17 cellular contexts compared by ENCODE assay signal in the genomic region with DNA sequence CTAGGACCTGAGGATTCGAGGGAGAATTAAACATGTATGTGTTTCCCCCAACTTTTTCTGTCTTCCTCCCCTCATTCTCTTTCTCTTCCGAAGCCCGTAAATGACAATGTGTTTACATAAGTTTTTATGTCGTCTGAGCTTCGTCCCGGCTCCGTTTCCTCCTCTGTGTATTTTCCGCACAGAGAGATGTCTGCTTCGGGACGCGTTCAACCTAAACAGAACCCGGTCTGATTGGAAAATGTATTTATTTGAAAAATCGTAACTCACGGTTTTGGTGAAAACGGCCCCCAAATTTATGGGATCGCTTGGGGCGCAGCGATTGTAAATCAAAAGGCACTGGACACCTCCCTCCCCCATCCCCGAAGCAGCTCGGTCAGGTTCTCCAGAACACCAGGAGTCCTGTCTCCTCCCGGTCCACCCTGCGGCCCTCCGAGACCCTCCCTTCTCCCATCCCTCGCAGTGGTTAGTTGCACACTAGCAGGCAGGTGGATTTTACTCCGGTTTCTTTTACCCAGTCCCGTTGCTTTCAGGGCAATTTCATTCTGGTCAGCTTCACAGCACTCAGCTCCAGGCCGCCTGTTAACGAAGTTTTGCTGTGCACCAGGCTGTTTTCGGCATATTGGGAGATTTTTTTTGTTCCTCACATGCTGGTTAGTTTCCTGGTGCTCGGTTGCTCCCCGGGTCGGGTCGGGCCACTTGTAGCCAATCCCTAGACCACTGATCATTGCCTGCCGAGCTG. TPM values are rescaled to one million over a fixed set of nuclear protein-coding genes. Genes with fewer than 3 reads are reported as not detected.
A peak's percentile ranks its signal among the peaks of the same experiment; 100 is the strongest.
DNase-seq lines count a peak whose midpoint lies in the region; ATAC-seq and TF ChIP-seq lines count a peak whose summit lies in the region.
"Had no signal": no experiment of that assay in that cellular context is flagged by ENCODE, and none has a peak within 500 bp of the region (broad histone marks: within the 10 kb centered on the region; RNA-seq: fewer than 3 reads in every experiment).

No MANE protein-coding gene starts in this region.

- H3K4me1 Mint-ChIP-seq in H9 (peaks cover 59 to 77% of the 10 kb centered on the region in 2 experiments), activated B cell treated with CpG ODN at 0.5 μM for 24 hours (peaks cover 22% of the 10 kb centered on the region)

- TF ChIP-seq POLR2A in sigmoid colon (IDR thresholded peaks at IDR 0.05) = no peak

- no peaks in the 10 kb centered on the region; the same call in none of the 2 replicates for H3K4me1 ChIP-seq in H9 (ENCODE audit: insufficient read depth, low read length)
- peaks cover 0 to 83% (median 77%) of the 10 kb centered on the region in 4 donors for H3K4me1 ChIP-seq in sigmoid colon
- H3K4me1 ChIP-seq: BLaER1 had no signal

- TF ChIP-seq CTCF in H9 (conservative IDR thresholded peaks at IDR 0.05) (no peak), activated B cell treated with CpG ODN at 0.5 μM for 24 hours (IDR thresholded peaks at IDR 0.05) (no peak), sigmoid colon (IDR thresholded peaks at IDR 0.05) (no peak)

- no peak for ATAC-seq in activated B cell treated with CpG ODN at 0.5 μM for 24 hours (ENCODE audit: low read depth)
- ATAC-seq in left lobe of liver = peak; percentile 15
- no peak for ATAC-seq in HG03196 (IDR thresholded peaks at IDR 0.05; ENCODE audit: unreplicated experiment)
- ATAC-seq: sciatic nerve had no signal

- H3K9me3 ChIP-seq in H9 (ENCODE audit: control insufficient read depth, low read depth, low read length) = no peaks in the 10 kb centered on the region
- H3K9me3 ChIP-seq in sigmoid colon = no peaks in the 10 kb centered on the region
- H3K9me3 ChIP-seq: thoracic aorta had no signal

- H2BK12ac ChIP-seq in H9 (ENCODE audit: insufficient read length, low read depth, low read length) = no peak overlapping the region

- peaks cover 0 to 3% (median 0%) of the 10 kb centered on the region in 3 experiments; a peak in 1 of 7 replicates for H3K36me3 Mint-ChIP-seq in H9 (ENCODE audit: insufficient read depth in 1 of 3, low read depth in 3 of 3)
- no peaks in the 10 kb centered on the region for H3K36me3 Mint-ChIP-seq in activated B cell treated with CpG ODN at 0.5 μM for 24 hours (ENCODE audit: low read depth)

- H3K36me3 ChIP-seq in sigmoid colon = no peaks in the 10 kb centered on the region
- H3K36me3 ChIP-seq: BLaER1, thoracic aorta had no signal

- peaks cover 98% of the 10 kb centered on the region for H3K27me3 Mint-ChIP-seq in H9 (ENCODE audit: low read depth)
- H3K27me3 Mint-ChIP-seq in activated B cell treated with CpG ODN at 0.5 μM for 24 hours = peaks cover 85% of the 10 kb centered on the region

- peaks cover 89% of the 10 kb centered on the region for H3K27me3 ChIP-seq in H9 (ENCODE audit: insufficient read depth, low read length)
- peaks cover 0 to 51% (median 4%) of the 10 kb centered on the region in 3 donors for H3K27me3 ChIP-seq in sigmoid colon

- H3K27ac Mint-ChIP-seq in H9 = no peak overlapping the region
- H3K27ac Mint-ChIP-seq in activated B cell treated with CpG ODN at 0.5 μM for 24 hours = peak overlapping the region; percentile 19

- H4K8ac ChIP-seq in H9 (replicated peaks; ENCODE audit: insufficient read length, low read depth, low read length) = no peak overlapping the region

- H3T11ph ChIP-seq in H9 (ENCODE audit: low read length) = no peak overlapping the region

- no peak overlapping the region for H2BK15ac ChIP-seq in H9 (ENCODE audit: low read depth, low read length)

- H3K14ac ChIP-seq in H9 (ENCODE audit: insufficient read depth, low read length) = no peak overlapping the region

- intact Hi-C loops in activated B cell treated with CpG ODN at 0.5 μM for 24 hours (cut with micrococcal nuclease) = loop anchor here (1.0 to 2.0 kb wide), 2 partner anchors 8 to 17 kb away; no protein-coding TSS in a partner anchor
- intact Hi-C loops in sigmoid colon (cut with DNase I) = loop anchor here (2.0 kb wide), 1 partner anchor 13 kb away; no protein-coding TSS in a partner anchor

- H3K27ac ChIP-seq in H9 (ENCODE audit: insufficient read length, low read depth, low read length) = no peak overlapping the region
- H3K27ac ChIP-seq in sigmoid colon = peak overlapping the region in 3 of 4 donors; percentile 91 to 96 (median 94)
- H3K27ac ChIP-seq: BLaER1, thoracic aorta had no signal

- no peak overlapping the region for H4K5ac ChIP-seq in H9 (ENCODE audit: insufficient read length, low read depth, low read length)

- H2BK5ac ChIP-seq in H9 (ENCODE audit: insufficient read length, low read length) = no peak overlapping the region

- DNase-seq in H9 = peak; percentile 56
- DNase-seq in activated B cell treated with CpG ODN at 0.5 μM for 24 hours = no peak
- no peak for DNase-seq in left lobe of liver (ENCODE audit: low spot score)
- no peak for DNase-seq in sigmoid colon
- DNase-seq in NCI-H1694 treated with DMSO at 0.1 percent for 48 hours (lab: John Stamatoyannopoulos, UW) = no peak
- no peak for DNase-seq in AG08395 (ENCODE audit: low spot score)
- DNase-seq: aorta, DMS153, NCI-H748 treated with DMSO at 0.1 percent for 48 hours, nucleus accumbens had no signal

- POLR2A ChIA-PET in activated B cell treated with CpG ODN at 0.5 μM for 24 hours (lab: Charles Lee) = no interaction called here

- H4K91ac ChIP-seq in H9 (ENCODE audit: insufficient read length, low read depth, low read length) = no peak overlapping the region

- H3K9ac ChIP-seq in H9 (ENCODE audit: extremely low read depth, insufficient read length, low read length) = no peak overlapping the region
- H3K9ac ChIP-seq: BLaER1 had no signal

- TF ChIP-seq EP300 in sigmoid colon (IDR thresholded peaks at IDR 0.05) = no peak

- peaks cover 5% of the 10 kb centered on the region for H3K23me2 ChIP-seq in H9 (ENCODE audit: insufficient read length, low read depth, low read length, poor library complexity, severe bottlenecking)

- no peaks in the 10 kb centered on the region for H3K79me2 ChIP-seq in H9 (ENCODE audit: insufficient read depth, low read length)

- H2AK5ac ChIP-seq in H9 (ENCODE audit: insufficient read length, low read length) = no peak overlapping the region

- H4K20me1 ChIP-seq in H9 (ENCODE audit: control insufficient read depth, insufficient read depth, insufficient read length) = peaks cover 4% of the 10 kb centered on the region

- WGBS in H9 (ENCODE audit: extremely low coverage, insufficient read length, low lambda C conversion rate) = no CpG with 5 or more reads among the region's 34 CpGs
- 3 to 5% methylated on average over 34 of the region's 34 CpGs for WGBS in sigmoid colon, 2 donors

- CTCF ChIA-PET in activated B cell treated with CpG ODN at 0.5 μM for 24 hours (lab: Charles Lee) = interaction anchor here (1.3 kb wide), 1 partner anchor 16 kb away, joined by 4 read pairs; no protein-coding TSS in a partner anchor

- no peak overlapping the region for H2AFZ ChIP-seq in H9 (ENCODE audit: low read length)

- H2BK20ac ChIP-seq in H9 (ENCODE audit: low read depth, low read length, poor library complexity, severe bottlenecking) = no peak overlapping the region

- peak overlapping the region; percentile 17 for H3K4me2 ChIP-seq in H9 (ENCODE audit: insufficient read depth, insufficient read length, low read length)
- H3K4me2 ChIP-seq: BLaER1 had no signal

- H3K23ac ChIP-seq in H9 (ENCODE audit: insufficient read length, low read depth, low read length) = no peak overlapping the region

- H3K4ac ChIP-seq in H9 (ENCODE audit: low read depth, low read length) = no peak overlapping the region

- H3K56ac ChIP-seq in H9 (ENCODE audit: insufficient read length, low read depth, low read length) = no peak overlapping the region

- H3K79me1 ChIP-seq in H9 (ENCODE audit: insufficient read depth, low read depth, low read length, poor library complexity, severe bottlenecking) = no peaks in the 10 kb centered on the region

- H3K4me3 Mint-ChIP-seq in H9 = peak overlapping the region; percentile 32 to 54
- H3K4me3 Mint-ChIP-seq in activated B cell treated with CpG ODN at 0.5 μM for 24 hours = no peak overlapping the region

- H3K4me3 ChIP-seq in sigmoid colon = peak overlapping the region in 3 of 4 donors; percentile 5 to 33 (median 31)
- H3K4me3 ChIP-seq: BLaER1, thoracic aorta had no signal

- no peak overlapping the region for H3K18ac ChIP-seq in H9 (ENCODE audit: insufficient read length, low read depth, low read length)

- no peak overlapping the region for H2BK120ac ChIP-seq in H9 (ENCODE audit: low read depth, low read length, poor library complexity, severe bottlenecking)

- H3K9me3 Mint-ChIP-seq in H9 = peaks cover 0 to 2% of the 10 kb centered on the region in 2 experiments; a peak in 3 of 5 replicates
- H3K9me3 Mint-ChIP-seq in activated B cell treated with CpG ODN at 0.5 μM for 24 hours = no peaks in the 10 kb centered on the region

RNA-seq across cellular contexts. Expression of gene HAND1, which starts 5.8 kb away (rescaled TPM):
- not detected in 2 replicates for total RNA-seq in H9 (2021)
- not detected in 2 replicates for total RNA-seq in activated B cell treated with CpG ODN at 0.5 μM for 24 hours
- total RNA-seq in left lobe of liver = not detected
- total RNA-seq in sigmoid colon = 10 to 100 TPM; 45.6 to 69.2 (median 48.9) TPM
- 1 to 10 TPM in 2 of 3 donors, not detected in 1; 2.4 to 6.8 TPM for polyA plus RNA-seq in sigmoid colon
- total RNA-seq: aorta, cerebellum, lower leg skin, RPMI7951, sciatic nerve, thoracic aorta had no signal
- polyA plus RNA-seq: aorta had no signal

RNA-seq across cellular contexts. Expression of gene SAP30L, which starts 38.0 kb away (rescaled TPM):
- total RNA-seq in H9 (2021) = 24.8 and 25.0 TPM in 2 replicates
- total RNA-seq in activated B cell treated with CpG ODN at 0.5 μM for 24 hours = 26.4 and 28.9 TPM in 2 replicates
- 16.6 TPM for total RNA-seq in left lobe of liver
- 10 to 100 TPM; 36.0 to 51.7 (median 42.9) TPM for total RNA-seq in sigmoid colon
- 10 to 100 TPM; 17.8 to 27.6 (median 24.5) TPM for polyA plus RNA-seq in sigmoid colon

Comparison
In these comparisons a context has a peak if more than half of its experiments do, and no peak if none do; other contexts are left out.
1. RNA of gene HAND1, which starts 5.8 kb away (total RNA-seq): 45.6 to 69.2 TPM in sigmoid colon; not detected in H9, not detected in activated B cell treated with CpG ODN at 0.5 μM for 24 hours and not detected in left lobe of liver (single experiment); every median in the first group is over 10 times any median in the second.